9 cellular contexts compared by ENCODE assay signal in the genomic region with DNA sequence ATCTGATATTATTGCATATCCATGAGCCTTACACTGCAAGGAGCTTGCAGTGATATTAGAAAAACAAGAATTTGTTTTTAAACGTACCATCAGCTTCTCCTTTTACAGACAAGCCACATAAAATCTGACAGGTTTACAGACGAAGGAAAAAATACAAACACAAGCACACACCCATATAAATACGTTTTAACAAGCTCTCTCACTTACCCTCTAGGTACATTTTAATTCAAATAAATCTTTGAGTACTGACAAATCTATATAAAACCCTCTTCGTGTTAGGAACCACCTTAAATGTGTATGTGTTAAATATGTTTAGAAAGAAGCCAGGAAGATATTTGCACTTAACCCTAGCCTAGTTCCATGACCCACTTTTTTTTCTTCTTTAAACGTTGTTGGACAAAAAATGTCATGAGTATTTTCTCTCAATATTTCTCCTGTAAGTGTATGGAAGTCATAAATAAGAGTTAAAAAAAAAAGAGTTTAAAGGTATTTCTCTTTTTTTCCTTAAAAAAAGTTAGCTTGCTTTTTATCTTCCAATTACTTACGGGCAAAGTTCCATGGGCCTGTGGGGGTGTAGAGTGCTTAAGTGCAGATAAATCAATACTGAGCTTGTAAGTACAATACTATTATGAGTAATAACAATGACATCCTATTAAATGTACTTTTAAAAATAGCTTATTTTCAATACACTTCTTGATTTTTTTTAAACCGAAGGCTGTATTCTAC. TPM values are rescaled to one million over a fixed set of nuclear protein-coding genes. Genes with fewer than 3 reads are reported as not detected.
DNase-seq lines count a peak whose midpoint lies in the region; ATAC-seq and TF ChIP-seq lines count a peak whose summit lies in the region.
"Had no signal": no experiment of that assay in that cellular context is flagged by ENCODE, and none has a peak within 500 bp of the region (broad histone marks: within the 10 kb centered on the region; RNA-seq: fewer than 3 reads in every experiment).

No MANE protein-coding gene starts in this region.

- H3K4me1 ChIP-seq in Loucy (ENCODE audit: insufficient read depth, low read length, poor library complexity, severe bottlenecking) (peaks cover 53% of the 10 kb centered on the region), colonic mucosa (no peaks in the 10 kb centered on the region)

- H3K4me3 ChIP-seq in Loucy (ENCODE audit: low read length, poor library complexity, severe bottlenecking) (peak overlapping the region; percentile 98), colonic mucosa (peak overlapping the region; percentile 60), brain microvascular endothelial cell (ENCODE audit: low read depth, low read length) (no peak overlapping the region)

- TF ChIP-seq CTCF in CD14-positive monocyte (IDR thresholded peaks at IDR 0.05) (no peak), Loucy (conservative IDR thresholded peaks at IDR 0.05; ENCODE audit: low read length) (no peak), colonic mucosa (IDR thresholded peaks at IDR 0.05) (no peak), brain microvascular endothelial cell (IDR thresholded peaks at IDR 0.05; ENCODE audit: low read depth, low read length, missing control alignments) (no peak)

- H3K9me3 ChIP-seq in Loucy (ENCODE audit: insufficient read depth, low read depth, low read length) (no peaks in the 10 kb centered on the region), colonic mucosa (no peaks in the 10 kb centered on the region)

- no peak for DNase-seq in CD14-positive monocyte (ENCODE audit: low spot score)
- DNase-seq in colonic mucosa: no peak
- no peak for DNase-seq in natural killer cell treated with Interleukin-12 subunit alpha and Interleukin-12 subunit beta and Interleukin-15 and Interleukin-18, amount 100 ng/mL, for 72 hours (ENCODE audit: low spot score)
- DNase-seq in iPS-NIHi11 (ENCODE audit: low spot score): no peak
- no peak for DNase-seq in AG08396 (ENCODE audit: low spot score)
- DNase-seq in brain microvascular endothelial cell: no peak
- DNase-seq: cortex of kidney had no signal

- peak overlapping the region; percentile 97 for H3K9ac ChIP-seq in Loucy (ENCODE audit: low read depth, low read length, poor library complexity, severe bottlenecking)
- peak overlapping the region; percentile 82 to 88 for H3K9ac ChIP-seq in colonic mucosa (ENCODE audit: low read depth in 2 of 2, low read length in 2 of 2)

- H3K36me3 ChIP-seq in Loucy (ENCODE audit: insufficient read depth, low read length) (no peaks in the 10 kb centered on the region), colonic mucosa (no peaks in the 10 kb centered on the region), brain microvascular endothelial cell (replicated peaks) (no peaks in the 10 kb centered on the region)

- in situ Hi-C loops in brain microvascular endothelial cell (cut with HindIII; ENCODE audit: low pct_ligation_motif_present, low sequenced_read_pairs): no loop called here

- H3K27ac ChIP-seq in colonic mucosa: peak overlapping the region; percentile 10
- no peak overlapping the region for H3K27ac ChIP-seq in brain microvascular endothelial cell

- peaks cover under 1% of the 10 kb centered on the region; the same call in 1 of the 2 replicates for H3F3A ChIP-seq in Loucy (ENCODE audit: low read depth)

- H3K36me3 Mint-ChIP-seq in CD14-positive monocyte: peaks cover 12 to 13% of the 10 kb centered on the region in 2 donors
- peaks cover 23% of the 10 kb centered on the region for H3K36me3 Mint-ChIP-seq in natural killer cell treated with Interleukin-12 subunit alpha and Interleukin-12 subunit beta and Interleukin-15 and Interleukin-18, amount 100 ng/mL, for 72 hours

- peaks cover 7% of the 10 kb centered on the region for H4K20me1 ChIP-seq in Loucy (ENCODE audit: insufficient read depth, low read length, poor library complexity, severe bottlenecking)

- intact Hi-C loops in CD14-positive monocyte (cut with micrococcal nuclease) (loop anchor here (5.0 to 10.0 kb wide), 2 partner anchors 80 to 82 kb away; no protein-coding TSS in a partner anchor), colonic mucosa (cut with DNase I) (no loop called here)

- no peak for ATAC-seq in natural killer cell treated with Interleukin-12 subunit alpha and Interleukin-12 subunit beta and Interleukin-15 and Interleukin-18, amount 100 ng/mL, for 72 hours
- no peak for ATAC-seq in GM21576 (IDR thresholded peaks at IDR 0.05; ENCODE audit: unreplicated experiment)

- H3K9me3 Mint-ChIP-seq in CD14-positive monocyte: peaks cover 0 to 6% (median 3%) of the 10 kb centered on the region in 7 donors
- H3K9me3 Mint-ChIP-seq in natural killer cell treated with Interleukin-12 subunit alpha and Interleukin-12 subunit beta and Interleukin-15 and Interleukin-18, amount 100 ng/mL, for 72 hours: peaks cover 4% of the 10 kb centered on the region

- peak overlapping the region; percentile 89 for H3K4me2 ChIP-seq in Loucy (ENCODE audit: low read depth, low read length, poor library complexity, severe bottlenecking)

- H3K27me3 Mint-ChIP-seq in CD14-positive monocyte (ENCODE audit: low read depth in 3 of 3): peaks cover 0 to 9% (median 4%) of the 10 kb centered on the region in 3 donors
- H3K27me3 Mint-ChIP-seq in natural killer cell treated with Interleukin-12 subunit alpha and Interleukin-12 subunit beta and Interleukin-15 and Interleukin-18, amount 100 ng/mL, for 72 hours: no peaks in the 10 kb centered on the region

- H3K27me3 ChIP-seq in Loucy (ENCODE audit: insufficient read depth, low read length, poor library complexity, severe bottlenecking) (no peaks in the 10 kb centered on the region), colonic mucosa (no peaks in the 10 kb centered on the region), brain microvascular endothelial cell (replicated peaks) (no peaks in the 10 kb centered on the region)

- no peaks in the 10 kb centered on the region for H3K9me2 ChIP-seq in Loucy (replicated peaks; ENCODE audit: low read depth, low read length)

- H2AFZ ChIP-seq in Loucy (ENCODE audit: low read length): no peak overlapping the region

- peak overlapping the region; percentile 73 to 93 (median 89) for H3K27ac Mint-ChIP-seq in CD14-positive monocyte
- H3K27ac Mint-ChIP-seq in natural killer cell treated with Interleukin-12 subunit alpha and Interleukin-12 subunit beta and Interleukin-15 and Interleukin-18, amount 100 ng/mL, for 72 hours: peak overlapping the region; percentile 91 to 98

- H3K4me1 Mint-ChIP-seq in CD14-positive monocyte: peaks cover 41% of the 10 kb centered on the region
- H3K4me1 Mint-ChIP-seq in natural killer cell treated with Interleukin-12 subunit alpha and Interleukin-12 subunit beta and Interleukin-15 and Interleukin-18, amount 100 ng/mL, for 72 hours (ENCODE audit: low read depth in 2 of 2): peaks cover 51 to 60% of the 10 kb centered on the region in 2 donors

- H3K79me2 ChIP-seq in Loucy (ENCODE audit: insufficient read depth, low read length): peaks cover 55% of the 10 kb centered on the region

- peak overlapping the region; percentile 96 for H3K4me3 Mint-ChIP-seq in CD14-positive monocyte
- H3K4me3 Mint-ChIP-seq in natural killer cell treated with Interleukin-12 subunit alpha and Interleukin-12 subunit beta and Interleukin-15 and Interleukin-18, amount 100 ng/mL, for 72 hours: peak overlapping the region; percentile 95

RNA-seq across cellular contexts. Expression of a gene that starts 1.5 kb away (rescaled TPM):
- polyA plus RNA-seq in CD14-positive monocyte: 1 to 10 TPM; 4.6 to 5.6 TPM
- 10 to 100 TPM; 10.7 to 19.3 TPM for total RNA-seq in colonic mucosa
- total RNA-seq in natural killer cell treated with Interleukin-12 subunit alpha and Interleukin-12 subunit beta and Interleukin-15 and Interleukin-18, amount 100 ng/mL, for 72 hours: 100 to 1,000 TPM; 124 to 156 TPM

RNA-seq across cellular contexts. Expression of a gene that starts 38.6 kb away (rescaled TPM):
- not detected for polyA plus RNA-seq in CD14-positive monocyte
- under 1 TPM in 1 of 2 donors, not detected in 1; 0.08 TPM for total RNA-seq in colonic mucosa
- total RNA-seq in natural killer cell treated with Interleukin-12 subunit alpha and Interleukin-12 subunit beta and Interleukin-15 and Interleukin-18, amount 100 ng/mL, for 72 hours: 10 to 100 TPM; 12.1 to 12.9 TPM

Comparison
In these comparisons a context has a peak if more than half of its experiments do, and no peak if none do; other contexts are left out.
1. RNA of a gene that starts 1.5 kb away (total RNA-seq): 124 to 156 TPM in natural killer cell treated with Interleukin-12 subunit alpha and Interleukin-12 subunit beta and Interleukin-15 and Interleukin-18, amount 100 ng/mL, for 72 hours; 10.7 to 19.3 TPM in colonic mucosa; every median in the first group is over 4 times any median in the second.
2. RNA of a gene that starts 38.6 kb away (total RNA-seq): 12.1 to 12.9 TPM in natural killer cell treated with Interleukin-12 subunit alpha and Interleukin-12 subunit beta and Interleukin-15 and Interleukin-18, amount 100 ng/mL, for 72 hours; 0.08 TPM in colonic mucosa; every median in the first group is over 10 times any median in the second.